Comparison of ENCODE assay signal across 8 cellular contexts in the genomic region with DNA sequence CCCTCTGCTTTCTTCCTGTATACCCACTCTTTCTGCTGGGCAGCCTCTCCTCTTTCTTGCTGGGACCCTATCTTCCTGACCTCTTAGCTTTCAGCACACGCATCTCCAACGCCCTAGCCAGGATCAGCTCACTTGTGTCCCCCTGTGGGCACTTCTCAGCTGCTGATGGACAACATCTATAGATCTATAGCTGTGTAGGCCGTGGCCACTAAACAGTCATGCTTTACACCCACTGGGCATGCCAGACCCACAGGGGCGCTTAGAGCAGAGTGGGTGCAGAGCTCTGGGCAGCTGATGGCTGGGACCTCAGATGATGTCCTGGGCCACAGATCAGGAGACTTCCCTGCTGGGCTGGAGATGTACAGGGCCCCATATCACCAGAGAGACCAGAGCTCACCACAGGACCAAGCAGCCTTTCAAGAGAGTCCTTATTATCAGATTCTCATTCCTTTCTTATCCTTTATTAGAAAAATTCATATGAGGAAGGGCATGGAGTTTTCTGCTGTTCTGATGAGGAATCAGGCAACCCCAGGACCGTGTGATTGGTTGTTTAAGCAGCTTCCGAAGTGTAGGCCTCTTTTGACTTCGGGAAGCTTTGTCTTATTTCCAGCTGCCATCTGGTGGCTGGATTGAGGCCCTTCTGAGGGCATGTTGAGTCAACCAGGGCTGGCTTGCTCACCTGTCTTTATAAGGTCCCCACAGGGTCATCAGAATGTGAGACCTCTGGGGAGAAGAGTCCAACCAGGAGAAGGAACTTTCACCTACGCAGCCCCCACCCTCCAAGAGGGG.
DNase-seq lines count a peak whose midpoint lies in the region; ATAC-seq and TF ChIP-seq lines count a peak whose summit lies in the region.

No MANE protein-coding gene starts in this region.

- H3K27me3 ChIP-seq in mesenchymal stem cell (ENCODE audit: control insufficient read depth in 1 of 2, insufficient read depth in 1 of 2, low read length in 2 of 2): peaks cover 0 to 3% of the 10 kb centered on the region in 2 experiments

- peak; percentile 82 for TF ChIP-seq CTCF in GM12873 (IDR thresholded peaks at IDR 0.05; ENCODE audit: insufficient read depth, low read depth, low read length, missing control alignments)

- H3K4me3 Mint-ChIP-seq in activated CD4-positive, alpha-beta T cell treated with anti-CD3 and anti-CD28 coated beads, Interleukin-2, amount 10 ng/mL, durations not matched to agents 24 days and 14 days: no peak overlapping the region
- H3K4me3 Mint-ChIP-seq in effector memory CD8-positive, alpha-beta T cell: no peak overlapping the region
- H3K4me3 Mint-ChIP-seq in stimulated activated effector memory CD8-positive, alpha-beta T cell treated with anti-CD3 and anti-CD28 coated beads, Interleukin-12 subunit alpha, Interleukin-12 subunit beta, amount 100 ng/mL, for 72 hours: no peak overlapping the region

- H3K14ac ChIP-seq in mesenchymal stem cell (ENCODE audit: low read length in 2 of 2): no peak overlapping the region

- H3K36me3 Mint-ChIP-seq in activated CD4-positive, alpha-beta T cell treated with anti-CD3 and anti-CD28 coated beads, Interleukin-2, amount 10 ng/mL, durations not matched to agents 24 days and 14 days (ENCODE audit: low read depth): no peaks in the 10 kb centered on the region
- H3K36me3 Mint-ChIP-seq in effector memory CD8-positive, alpha-beta T cell (ENCODE audit: insufficient read depth): no peaks in the 10 kb centered on the region
- H3K36me3 Mint-ChIP-seq in stimulated activated effector memory CD8-positive, alpha-beta T cell treated with anti-CD3 and anti-CD28 coated beads, Interleukin-12 subunit alpha, Interleukin-12 subunit beta, amount 100 ng/mL, for 72 hours: no peaks in the 10 kb centered on the region

- H3K36me3 ChIP-seq in mesenchymal stem cell (ENCODE audit: control insufficient read depth in 1 of 2, insufficient read depth in 2 of 2, low read depth in 1 of 2, low read length in 2 of 2): no peaks in the 10 kb centered on the region

- H3K9ac ChIP-seq in mesenchymal stem cell (ENCODE audit: low read length): peak overlapping the region; percentile 27

- H3K4me3 ChIP-seq in mesenchymal stem cell (ENCODE audit: insufficient read depth in 1 of 2, low read depth in 1 of 2, low read length in 2 of 2): no peak overlapping the region

- H3K9me3 Mint-ChIP-seq in activated CD4-positive, alpha-beta T cell treated with anti-CD3 and anti-CD28 coated beads, Interleukin-2, amount 10 ng/mL, durations not matched to agents 24 days and 14 days: no peaks in the 10 kb centered on the region
- no peaks in the 10 kb centered on the region for H3K9me3 Mint-ChIP-seq in effector memory CD8-positive, alpha-beta T cell
- H3K9me3 Mint-ChIP-seq in stimulated activated effector memory CD8-positive, alpha-beta T cell treated with anti-CD3 and anti-CD28 coated beads, Interleukin-12 subunit alpha, Interleukin-12 subunit beta, amount 100 ng/mL, for 72 hours: no peaks in the 10 kb centered on the region

- no peak overlapping the region for H3K23ac ChIP-seq in mesenchymal stem cell (ENCODE audit: low read length in 2 of 2)

- no peak overlapping the region for H2BK12ac ChIP-seq in mesenchymal stem cell (ENCODE audit: low read length in 2 of 2)

- intact Hi-C loops in activated CD4-positive, alpha-beta T cell treated with anti-CD3 and anti-CD28 coated beads, Interleukin-2, amount 10 ng/mL, durations not matched to agents 24 days and 14 days (cut with micrococcal nuclease): loop anchor here (1.0 to 5.0 kb wide), 2 partner anchors 58 to 121 kb away; no protein-coding TSS in a partner anchor

- peaks cover 2% of the 10 kb centered on the region for H3K4me1 Mint-ChIP-seq in activated CD4-positive, alpha-beta T cell treated with anti-CD3 and anti-CD28 coated beads, Interleukin-2, amount 10 ng/mL, durations not matched to agents 24 days and 14 days
- H3K4me1 Mint-ChIP-seq in effector memory CD8-positive, alpha-beta T cell (ENCODE audit: low read depth in 2 of 2): no peaks in the 10 kb centered on the region
- H3K4me1 Mint-ChIP-seq in stimulated activated effector memory CD8-positive, alpha-beta T cell treated with anti-CD3 and anti-CD28 coated beads, Interleukin-12 subunit alpha, Interleukin-12 subunit beta, amount 100 ng/mL, for 72 hours: no peaks in the 10 kb centered on the region

- DNase-seq in ACHN (peak; percentile 68), NCI-H2171 treated with DMSO at 0.1 percent for 48 hours (lab: John Stamatoyannopoulos, UW) (peak; percentile 75), mesenchymal stem cell (peak; percentile 77)
- DNase-seq in activated CD4-positive, alpha-beta T cell treated with anti-CD3 and anti-CD28 coated beads, Interleukin-2, amount 10 ng/mL, durations not matched to agents 24 days and 14 days: peak; percentile 88
- DNase-seq in effector memory CD8-positive, alpha-beta T cell: peak; percentile 27 to 31 (median 30)
- DNase-seq in stimulated activated effector memory CD8-positive, alpha-beta T cell treated with anti-CD3 and anti-CD28 coated beads, Interleukin-12 subunit alpha, Interleukin-12 subunit beta, amount 100 ng/mL, for 72 hours (ENCODE audit: low spot score in 2 of 2): peak; percentile 26 to 65

- in situ Hi-C loops in ACHN (cut with HindIII; ENCODE audit: low pct_ligation_motif_present, low pct_unique_long_range_greater_than_20kb, low sequenced_read_pairs): no loop called here

- H2BK15ac ChIP-seq in mesenchymal stem cell (ENCODE audit: low read depth, poor library complexity, severe bottlenecking): no peak overlapping the region

- ATAC-seq in effector memory CD8-positive, alpha-beta T cell (replicated peaks): peak; percentile 68
- ATAC-seq in stimulated activated effector memory CD8-positive, alpha-beta T cell treated with anti-CD3 and anti-CD28 coated beads, Interleukin-12 subunit alpha, Interleukin-12 subunit beta, amount 100 ng/mL, for 72 hours: peak; percentile 87
- ATAC-seq in HG03521 (IDR thresholded peaks at IDR 0.05; ENCODE audit: unreplicated experiment): no peak

- no peaks in the 10 kb centered on the region for H3K27me3 Mint-ChIP-seq in activated CD4-positive, alpha-beta T cell treated with anti-CD3 and anti-CD28 coated beads, Interleukin-2, amount 10 ng/mL, durations not matched to agents 24 days and 14 days
- peaks cover 0 to 7% of the 10 kb centered on the region in 2 donors for H3K27me3 Mint-ChIP-seq in effector memory CD8-positive, alpha-beta T cell

- H3K4me2 ChIP-seq in mesenchymal stem cell (ENCODE audit: low read length, poor library complexity, severe bottlenecking): no peak overlapping the region

- no peak overlapping the region for H4K8ac ChIP-seq in mesenchymal stem cell (ENCODE audit: low read length)

- H2AK5ac ChIP-seq in mesenchymal stem cell (ENCODE audit: low read length, severe bottlenecking): no peak overlapping the region

- WGBS in mesenchymal stem cell: 55% methylated on average over 8 of the region's 8 CpGs

- H3K4ac ChIP-seq in mesenchymal stem cell (ENCODE audit: low read depth in 1 of 2, low read length in 2 of 2): no peak overlapping the region

- H3K4me1 ChIP-seq in mesenchymal stem cell (ENCODE audit: control insufficient read depth, insufficient read depth, low read depth, low read length): no peaks in the 10 kb centered on the region

- H3K18ac ChIP-seq in mesenchymal stem cell (ENCODE audit: low read depth in 1 of 2, low read length in 2 of 2): no peak overlapping the region

- no peaks in the 10 kb centered on the region for H3K79me1 ChIP-seq in mesenchymal stem cell (replicated peaks; ENCODE audit: low read length, poor library complexity, severe bottlenecking)

- no peak overlapping the region for H2AFZ ChIP-seq in mesenchymal stem cell (ENCODE audit: low read depth, low read length)

- H3K9me3 ChIP-seq in mesenchymal stem cell (ENCODE audit: control insufficient read depth, low read length): no peaks in the 10 kb centered on the region

- no peak overlapping the region for H3K27ac ChIP-seq in mesenchymal stem cell (ENCODE audit: low read length, poor library complexity, severe bottlenecking)

- no peak overlapping the region for H2BK120ac ChIP-seq in mesenchymal stem cell (ENCODE audit: low read depth, low read length)

- H3K27ac Mint-ChIP-seq in activated CD4-positive, alpha-beta T cell treated with anti-CD3 and anti-CD28 coated beads, Interleukin-2, amount 10 ng/mL, durations not matched to agents 24 days and 14 days: no peak overlapping the region
- no peak overlapping the region for H3K27ac Mint-ChIP-seq in effector memory CD8-positive, alpha-beta T cell
- peak overlapping the region; percentile 47 for H3K27ac Mint-ChIP-seq in stimulated activated effector memory CD8-positive, alpha-beta T cell treated with anti-CD3 and anti-CD28 coated beads, Interleukin-12 subunit alpha, Interleukin-12 subunit beta, amount 100 ng/mL, for 72 hours

- H2BK5ac ChIP-seq in mesenchymal stem cell (ENCODE audit: low read depth, low read length, poor library complexity, severe bottlenecking): no peak overlapping the region

- H4K91ac ChIP-seq in mesenchymal stem cell (ENCODE audit: low read length): no peak overlapping the region

Comparison
In these comparisons a context has a peak if more than half of its experiments do, and no peak if none do; other contexts are left out.
1. DNase-seq: peak in every context shown above with its lines; median percentile 88 in activated CD4-positive, alpha-beta T cell treated with anti-CD3 and anti-CD28 coated beads, Interleukin-2, amount 10 ng/mL, durations not matched to agents 24 days and 14 days; 77 in mesenchymal stem cell; 75 in NCI-H2171 treated with DMSO at 0.1 percent for 48 hours; 68 in ACHN; 46 in stimulated activated effector memory CD8-positive, alpha-beta T cell treated with anti-CD3 and anti-CD28 coated beads, Interleukin-12 subunit alpha, Interleukin-12 subunit beta, amount 100 ng/mL, for 72 hours; 30 in effector memory CD8-positive, alpha-beta T cell.